In the genomic region with DNA sequence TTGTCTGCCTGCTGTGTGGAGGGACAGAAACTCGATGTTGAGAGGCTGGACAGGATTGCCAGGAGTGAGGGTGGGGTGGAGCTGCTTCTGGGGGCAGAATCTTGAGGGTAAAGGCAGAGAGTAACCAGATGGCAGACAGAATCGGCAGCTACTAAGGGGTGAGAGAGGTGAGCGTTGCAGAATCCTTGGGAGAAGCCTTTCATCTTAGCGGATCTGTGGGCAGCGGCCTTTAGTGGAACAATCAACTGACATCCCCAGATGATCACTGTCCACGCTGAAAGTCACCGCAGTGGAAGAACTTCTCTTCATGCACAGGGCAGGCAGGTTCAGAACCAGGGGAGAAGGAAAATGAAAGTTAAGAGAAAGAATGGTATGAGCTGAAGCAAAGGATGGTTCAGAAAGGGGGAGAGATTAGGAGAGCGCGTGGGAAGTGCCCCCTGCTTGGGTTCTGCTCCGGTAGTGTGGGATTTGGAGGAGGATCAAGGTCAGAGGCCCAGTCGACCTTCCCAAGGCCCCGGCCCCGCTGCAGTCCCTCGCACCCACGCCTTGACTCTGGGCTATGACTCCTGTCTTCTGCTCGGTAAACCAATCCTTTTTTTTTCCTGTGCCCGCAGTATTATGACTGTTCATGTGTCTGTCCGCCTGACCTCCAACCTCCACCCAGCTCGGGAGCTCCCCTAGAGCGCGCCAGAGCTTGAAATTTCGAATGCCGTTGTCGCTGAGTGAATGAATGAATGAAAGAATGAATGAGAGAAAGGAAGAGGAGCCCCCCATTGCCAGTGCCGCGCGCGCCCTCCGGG, we compare ENCODE assay signal across 8 cellular contexts. TPM values are rescaled to one million over a fixed set of nuclear protein-coding genes. Genes with fewer than 3 reads are reported as not detected.
DNase-seq lines count a peak whose midpoint lies in the region; ATAC-seq and TF ChIP-seq lines count a peak whose summit lies in the region.

No MANE protein-coding gene starts in this region.

- H3K4me3 Mint-ChIP-seq in WTC11, result no peak overlapping the region
- no peak overlapping the region for H3K4me3 Mint-ChIP-seq in type B pancreatic cell

- peak overlapping the region; percentile 88 for H3K4me3 ChIP-seq in right cardiac atrium (ENCODE audit: low read length)

- H3K27me3 Mint-ChIP-seq in WTC11 (ENCODE audit: low read depth), result no peaks in the 10 kb centered on the region
- H3K27me3 Mint-ChIP-seq in type B pancreatic cell, result no peaks in the 10 kb centered on the region

- TF ChIP-seq CTCF in WTC11 (IDR thresholded peaks at IDR 0.05) (no peak), type B pancreatic cell (conservative IDR thresholded peaks at IDR 0.05) (no peak)

- WGBS in right cardiac atrium, result 6% methylated on average over 29 of the region's 29 CpGs

- H3K36me3 Mint-ChIP-seq in WTC11 (peaks cover 13% of the 10 kb centered on the region), type B pancreatic cell (peaks cover 3% of the 10 kb centered on the region)

- no peaks in the 10 kb centered on the region for H3K27me3 ChIP-seq in right cardiac atrium (ENCODE audit: control insufficient read depth, insufficient read depth)

- peak overlapping the region; percentile 57 for H3K27ac ChIP-seq in right cardiac atrium (ENCODE audit: low read length)

- CTCF ChIA-PET in WTC11 (lab: Charles Lee), result interaction anchor here (0.5 to 3.4 kb wide), 18 partner anchors 8 to 319 kb away, joined by 3 to 29 read pairs (median 4); partner anchors contain the start of genes MOB1A, MTHFD2 and STAMBP

- intact Hi-C loops in right cardiac atrium (cut with DNase I), result no loop called here

- no peaks in the 10 kb centered on the region for H3K9me3 ChIP-seq in right cardiac atrium (ENCODE audit: control insufficient read depth, low read length)

- H3K9me3 Mint-ChIP-seq in WTC11, result no peaks in the 10 kb centered on the region
- H3K9me3 Mint-ChIP-seq in type B pancreatic cell, result no peaks in the 10 kb centered on the region

- POLR2A ChIA-PET in WTC11 (lab: Charles Lee), result interaction anchor here (1.5 kb wide), 1 partner anchor 31 kb away, joined by 3 read pairs; the partner anchor contains the start of gene MOB1A

- H3K27ac Mint-ChIP-seq in WTC11 (no peak overlapping the region), type B pancreatic cell (no peak overlapping the region)

- H3K4me1 Mint-ChIP-seq in WTC11 (peaks cover 9% of the 10 kb centered on the region; the same call in 1 of the 2 replicates), type B pancreatic cell (ENCODE audit: unreplicated experiment) (peaks cover 8% of the 10 kb centered on the region)

- in situ Hi-C loops in ACHN (cut with HindIII; ENCODE audit: low pct_ligation_motif_present, low pct_unique_long_range_greater_than_20kb, low sequenced_read_pairs), result no loop called here

- peak; percentile 52 for DNase-seq in ACHN
- no peak for DNase-seq in WTC11 (ENCODE audit: low spot score)
- DNase-seq in right cardiac atrium, result peak in 1 of 3 donors; percentile 50
- peak; percentile 2 for DNase-seq in stimulated activated CD4-positive, alpha-beta T cell treated with anti-CD3 and anti-CD28 coated beads, Interleukin-2, amount 100 ng/mL, for 4 hours (ENCODE audit: low read depth)
- DNase-seq in type B pancreatic cell (ENCODE audit: extremely low spot score, unreplicated experiment), result no peak
- no peak for DNase-seq in NK-92 treated with Interleukin-12 subunit alpha and Interleukin-12 subunit beta, amount 100 ng/mL, for 24 hours (lab: John Stamatoyannopoulos, UW)

- peaks cover 12% of the 10 kb centered on the region for H3K4me1 ChIP-seq in right cardiac atrium (ENCODE audit: control insufficient read depth, insufficient read depth, low read length)

- ATAC-seq in GM18517 (IDR thresholded peaks at IDR 0.05; ENCODE audit: unreplicated experiment) (peak; percentile 41), HG03520 (IDR thresholded peaks at IDR 0.05; ENCODE audit: unreplicated experiment) (peak; percentile 32), WTC11 (no peak; the same call in 1 of the 2 replicates), right cardiac atrium (peak; percentile 7 to 10)

TF ChIP-seq in WTC11, 78 proteins besides CTCF, POLR2A, EP300 and RAD21:
- no peak for TF ChIP-seq GRHL2 (CRISPR knock-in tag; IDR thresholded peaks at IDR 0.05; ENCODE audit: insufficient replicate concordance, severe bottlenecking)
- TF ChIP-seq CBFB (CRISPR knock-in tag; IDR thresholded peaks at IDR 0.05; ENCODE audit: low read depth), result 0 out of 2 replicates have a peak, but pooled peaks have one; percentile 31
TF ChIP-seq in WTC11: peak in this region for 1.

RNA-seq across cellular contexts. Expression of gene BOLA3, which starts 0.6 kb away (rescaled TPM):
- total RNA-seq in WTC11 (2021) (58.2 to 66.1 TPM (median 65.8 TPM) in 3 replicates), right cardiac atrium (100 to 1,000 TPM in 2 of 4 donors, 10 to 100 TPM in 2; 75.5 to 111 (median 96.2) TPM), type B pancreatic cell (ENCODE audit: low replicate concordance) (35.6 and 54.3 TPM in 2 replicates)
- 327 TPM for polyA plus RNA-seq in right cardiac atrium

RNA-seq across cellular contexts. Expression of gene MOB1A, which starts 31.6 kb away (rescaled TPM):
- total RNA-seq in WTC11 (2021) (84.9 to 92.6 TPM (median 88.2 TPM) in 3 replicates), right cardiac atrium (10 to 100 TPM; 54.6 to 78.3 (median 62.8) TPM), type B pancreatic cell (ENCODE audit: low replicate concordance) (95.4 and 108 TPM in 2 replicates)
- 24.8 TPM for polyA plus RNA-seq in right cardiac atrium

RNA-seq across cellular contexts. Expression of gene MTHFD2, which starts 51.3 kb away (rescaled TPM):
- total RNA-seq in WTC11 (2021), result 192 to 251 TPM (median 193 TPM) in 3 replicates
- 10 to 100 TPM in 2 of 4 donors, 1 to 10 TPM in 2; 6.7 to 18.0 (median 9.5) TPM for total RNA-seq in right cardiac atrium
- 8.7 TPM for polyA plus RNA-seq in right cardiac atrium
- total RNA-seq in type B pancreatic cell (ENCODE audit: low replicate concordance), result 73.5 and 85.9 TPM in 2 replicates

Comparison
In these comparisons a context has a peak if more than half of its experiments do, and no peak if none do; other contexts are left out.
1. DNase-seq: peak in ACHN (single experiment) and stimulated activated CD4-positive, alpha-beta T cell treated with anti-CD3 and anti-CD28 coated beads, Interleukin-2, amount 100 ng/mL, for 4 hours (single experiment); none in WTC11 (single experiment), type B pancreatic cell (single experiment) and NK-92 treated with Interleukin-12 subunit alpha and Interleukin-12 subunit beta, amount 100 ng/mL, for 24 hours (single experiment).